ENCODE assay signal across 7 cellular contexts in the genomic region with DNA sequence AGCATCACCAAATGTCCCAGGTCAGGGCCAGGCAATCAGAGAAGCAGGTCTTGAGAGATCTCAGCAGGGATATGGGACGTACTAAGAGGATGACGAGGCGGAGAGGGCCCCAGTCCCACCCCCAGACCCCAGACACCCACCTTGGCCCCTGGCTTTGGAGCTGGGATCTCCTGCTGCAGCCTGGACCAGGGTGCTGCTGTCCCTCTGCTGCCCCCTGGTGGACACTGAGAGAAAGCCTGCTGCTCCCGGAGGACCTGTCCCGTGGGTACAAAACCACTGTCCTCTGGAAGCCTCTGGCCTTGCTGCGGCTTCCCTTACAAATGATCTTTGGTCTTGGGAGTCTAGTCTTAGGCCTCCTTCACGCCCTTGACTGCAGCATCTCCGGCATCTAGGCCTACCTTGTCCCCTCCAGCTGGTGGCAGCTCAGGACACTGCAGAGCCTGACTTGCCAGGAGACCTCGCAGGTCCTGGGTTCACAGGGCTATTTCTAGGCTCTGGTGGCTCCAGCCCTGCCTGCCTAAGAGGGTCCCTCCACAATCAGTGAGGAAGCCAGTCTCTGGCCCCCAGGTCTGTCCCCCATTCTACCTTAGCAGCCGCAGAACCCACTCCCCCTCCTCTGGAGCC.
A peak's percentile ranks its signal among the peaks of the same experiment; 100 is the strongest.
DNase-seq lines count a peak whose midpoint lies in the region; ATAC-seq and TF ChIP-seq lines count a peak whose summit lies in the region.

No MANE protein-coding gene starts in this region.

- ATAC-seq in HG03045 (IDR thresholded peaks at IDR 0.05; ENCODE audit: unreplicated experiment) (peak; percentile 48), mucosa of descending colon (peak; percentile 86)

- H3K4me3 ChIP-seq in GM12865 (ENCODE audit: low read depth, low read length) (no peak overlapping the region), mucosa of descending colon (no peak overlapping the region)

- DNase-seq in GM12865 (ENCODE audit: low read depth) (peak; percentile 87), NCI-H82 treated with DMSO at 0.1 percent for 48 hours (lab: John Stamatoyannopoulos, UW; ENCODE audit: unreplicated experiment) (peak; percentile 3), epidermal melanocyte (ENCODE audit: insufficient read length, low spot score) (peak; percentile 42), mucosa of descending colon (peak; percentile 81 to 87 (median 83))
- peak; percentile 47 to 92 (median 82) for DNase-seq in activated CD8-positive, alpha-beta memory T cell treated with anti-CD3 and anti-CD28 coated beads for 48 hours (ENCODE audit: low read depth in 2 of 3, low spot score in 2 of 3)
- DNase-seq in stimulated activated CD8-positive, alpha-beta memory T cell treated with anti-CD3 and anti-CD28 coated beads, Interleukin-4, amount 100 ng/mL, for 24 hours (ENCODE audit: low read depth), result peak; percentile 76

- intact Hi-C loops in mucosa of descending colon (cut with DNase I, micrococcal nuclease), result loop anchor here (5.0 to 10.0 kb wide), 2 partner anchors 241 to 248 kb away; partner anchors contain the start of gene GRK5 (in 1 of the 2)

- no peaks in the 10 kb centered on the region for H3K9me3 ChIP-seq in mucosa of descending colon

- TF ChIP-seq CTCF in GM12865 (IDR thresholded peaks at IDR 0.05; ENCODE audit: insufficient read depth, low read depth, low read length, missing control alignments), result peak; percentile 98
- peak; percentile 91 for TF ChIP-seq CTCF in mucosa of descending colon (IDR thresholded peaks at IDR 0.05)

- H3K4me1 ChIP-seq in mucosa of descending colon (ENCODE audit: low read depth), result no peaks in the 10 kb centered on the region

- no peaks in the 10 kb centered on the region for H3K36me3 ChIP-seq in mucosa of descending colon (ENCODE audit: low read depth)

Comparison
In these comparisons a context has a peak if more than half of its experiments do, and no peak if none do; other contexts are left out.
1. DNase-seq: peak in every context shown above with its lines; median percentile 87 in GM12865; 83 in mucosa of descending colon; 82 in activated CD8-positive, alpha-beta memory T cell treated with anti-CD3 and anti-CD28 coated beads for 48 hours; 76 in stimulated activated CD8-positive, alpha-beta memory T cell treated with anti-CD3 and anti-CD28 coated beads, Interleukin-4, amount 100 ng/mL, for 24 hours; 42 in epidermal melanocyte; 3 in NCI-H82 treated with DMSO at 0.1 percent for 48 hours.